Comparison of ENCODE assay signal across 8 cellular contexts in the genomic region with DNA sequence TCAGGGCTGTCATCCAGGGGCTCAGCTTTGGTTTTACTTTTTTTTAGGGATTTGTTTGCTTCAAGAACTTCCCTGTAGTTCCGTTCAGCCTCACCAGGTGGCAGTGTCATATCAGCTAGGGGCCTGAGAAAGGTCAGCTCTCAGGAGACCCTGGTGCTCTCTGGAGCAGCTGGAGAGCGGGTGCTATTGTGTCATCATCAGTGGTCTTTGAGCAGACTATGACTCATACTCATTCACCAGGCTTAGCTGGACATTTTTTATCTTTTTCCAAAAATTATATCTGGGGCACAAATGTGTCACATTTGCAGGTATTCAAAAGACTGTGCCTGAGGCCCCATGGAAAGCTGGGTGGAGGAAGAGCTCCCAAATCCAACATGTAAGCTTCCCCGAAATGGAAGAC. TPM values are rescaled to one million over a fixed set of nuclear protein-coding genes. Genes with fewer than 3 reads are reported as not detected.
DNase-seq lines count a peak whose midpoint lies in the region; ATAC-seq and TF ChIP-seq lines count a peak whose summit lies in the region.

No MANE protein-coding gene starts in this region.

- ATAC-seq in GM23338 (peak; percentile 94), HG02970 (IDR thresholded peaks at IDR 0.05; ENCODE audit: low FRiP score, unreplicated experiment) (no peak)
- peak; percentile 74 to 77 for ATAC-seq in stimulated activated naive B cell treated with anti-CD40 and anti-IgM and Interleukin-4, amounts not matched to agents 10 μg/mL and 1 μg/mL and 100 μg/mL, for 72 hours (replicated peaks)

- peaks cover 5% of the 10 kb centered on the region for H3K27me3 Mint-ChIP-seq in GM23338 (ENCODE audit: insufficient read depth, low read depth, poor library complexity)
- peaks cover 0 to 12% of the 10 kb centered on the region in 2 donors for H3K27me3 Mint-ChIP-seq in stimulated activated naive B cell treated with anti-CD40 and anti-IgM and Interleukin-4, amounts not matched to agents 10 μg/mL and 1 μg/mL and 100 μg/mL, for 72 hours

- peak; percentile 86 to 89 for TF ChIP-seq CTCF in GM23338 (conservative IDR thresholded peaks at IDR 0.05; ENCODE audit: low read depth in 2 of 2)

- no peak overlapping the region for H3K27ac Mint-ChIP-seq in GM23338
- H3K27ac Mint-ChIP-seq in stimulated activated naive B cell treated with anti-CD40 and anti-IgM and Interleukin-4, amounts not matched to agents 10 μg/mL and 1 μg/mL and 100 μg/mL, for 72 hours = no peak overlapping the region

- no peak overlapping the region for H3K27ac ChIP-seq in GM23338 (ENCODE audit: low read depth)

- no peak overlapping the region for H2AFZ ChIP-seq in GM23338

- no peak overlapping the region for H3K4me3 ChIP-seq in GM23338

- no peaks in the 10 kb centered on the region; the same call in 1 of the 2 replicates for H3K36me3 ChIP-seq in GM23338 (ENCODE audit: insufficient read depth)

- DNase-seq in D341Med (ENCODE audit: low spot score) = peak; percentile 67
- DNase-seq in GM23338 (ENCODE audit: low spot score) = peak; percentile 94
- peak; percentile 45 for DNase-seq in NCI-H2196 treated with DMSO at 0.1 percent for 48 hours (lab: John Stamatoyannopoulos, UW; ENCODE audit: unreplicated experiment)
- peak; percentile 54 for DNase-seq in amniotic epithelial cell (ENCODE audit: low read depth)
- peak; percentile 56 for DNase-seq in iPS DF 4.7 (ENCODE audit: extremely low read depth, low spot score)
- DNase-seq in stimulated activated naive B cell treated with anti-CD40 and anti-IgM and Interleukin-4, amounts not matched to agents 10 μg/mL and 1 μg/mL and 100 μg/mL, for 72 hours = peak; percentile 21
- DNase-seq in effector CD4-positive, alpha-beta T cell = no peak

- peaks cover 21% of the 10 kb centered on the region for H3K9me3 Mint-ChIP-seq in GM23338
- peaks cover 8% of the 10 kb centered on the region in 2 donors for H3K9me3 Mint-ChIP-seq in stimulated activated naive B cell treated with anti-CD40 and anti-IgM and Interleukin-4, amounts not matched to agents 10 μg/mL and 1 μg/mL and 100 μg/mL, for 72 hours

- H3K4me2 ChIP-seq in GM23338 = no peak overlapping the region

- no peaks in the 10 kb centered on the region for H3F3A ChIP-seq in GM23338 (replicated peaks; ENCODE audit: low read depth)

- H3K79me2 ChIP-seq in GM23338 (replicated peaks; ENCODE audit: insufficient read depth) = no peaks in the 10 kb centered on the region

- H3K9me2 ChIP-seq in GM23338 (ENCODE audit: insufficient read depth) = no peaks in the 10 kb centered on the region; the same call in 1 of the 2 replicates

- no peaks in the 10 kb centered on the region for H3K27me3 ChIP-seq in GM23338 (ENCODE audit: insufficient read depth)

- H3K36me3 Mint-ChIP-seq in GM23338 (ENCODE audit: low read depth) = peaks cover 3% of the 10 kb centered on the region; the same call in 1 of the 3 replicates
- peaks cover 0 to 18% of the 10 kb centered on the region in 2 donors for H3K36me3 Mint-ChIP-seq in stimulated activated naive B cell treated with anti-CD40 and anti-IgM and Interleukin-4, amounts not matched to agents 10 μg/mL and 1 μg/mL and 100 μg/mL, for 72 hours

- H3K4me1 ChIP-seq in GM23338 (ENCODE audit: insufficient read depth) = no peaks in the 10 kb centered on the region

- H3K4me1 Mint-ChIP-seq in GM23338 = peaks cover 2% of the 10 kb centered on the region; the same call in 2 of the 3 replicates
- no peaks in the 10 kb centered on the region for H3K4me1 Mint-ChIP-seq in stimulated activated naive B cell treated with anti-CD40 and anti-IgM and Interleukin-4, amounts not matched to agents 10 μg/mL and 1 μg/mL and 100 μg/mL, for 72 hours

- H3K4me3 Mint-ChIP-seq in GM23338 = no peak overlapping the region
- H3K4me3 Mint-ChIP-seq in stimulated activated naive B cell treated with anti-CD40 and anti-IgM and Interleukin-4, amounts not matched to agents 10 μg/mL and 1 μg/mL and 100 μg/mL, for 72 hours = no peak overlapping the region

- H4K20me1 ChIP-seq in GM23338 (replicated peaks; ENCODE audit: insufficient read depth) = no peaks in the 10 kb centered on the region

TF ChIP-seq in GM23338, 12 proteins besides CTCF, POLR2A, EP300 and RAD21:
- TF ChIP-seq ZNF331 (CRISPR knock-in tag; IDR thresholded peaks at IDR 0.05; ENCODE audit: low read depth) (no peak), CREB1 (CRISPR knock-in tag; IDR thresholded peaks at IDR 0.05; ENCODE audit: low read depth) (peak; percentile 57)

RNA-seq across cellular contexts. Expression of gene ZNF892, which starts 24.4 kb away (rescaled TPM):
- total RNA-seq in GM23338 (2014; rRNA removed; shearing (Covaris generic)) = 13.3 and 17.9 TPM in 2 replicates
- 2.2 and 2.7 TPM in 2 replicates for polyA plus RNA-seq in GM23338 (2016; fragmentation: Nextera tagmentation; extraction: Ambion mirVana)

RNA-seq across cellular contexts. Expression of gene PROM2, which starts 42.5 kb away (rescaled TPM):
- total RNA-seq in GM23338 (2014; rRNA removed; shearing (Covaris generic)) = 2.2 TPM in 2 replicates
- 1.1 and 2.1 TPM in 2 replicates for polyA plus RNA-seq in GM23338 (2016; fragmentation: Nextera tagmentation; extraction: Ambion mirVana)
